In genomic region chr2:3131636-3132326, GRCh38 we compare ENCODE assay signal across 24 cellular contexts.
DNase-seq lines count a peak whose midpoint lies in the region; ATAC-seq lines count a peak whose summit lies in the region.
"Had no signal": no experiment of that assay in that cellular context is flagged by ENCODE, and none has a peak within 500 bp of the region (broad histone marks: within the 10 kb centered on the region; RNA-seq: fewer than 3 reads in every experiment).

No MANE protein-coding gene starts in this region.

- ATAC-seq in GM21367 (IDR thresholded peaks at IDR 0.05; ENCODE audit: unreplicated experiment): no peak

- H3K36me3 ChIP-seq in H7 (replicated peaks; ENCODE audit: control insufficient read depth, insufficient read depth, low read length): no peaks in the 10 kb centered on the region
- H3K36me3 ChIP-seq: prostate gland, SJSA1, upper lobe of left lung had no signal

- DNase-seq in H7 (peak; percentile 39), caudate nucleus (lab: John Stamatoyannopoulos, UW) (no peak), middle frontal gyrus (ENCODE audit: extremely low spot score, low spot score) (peak; percentile 44), superior temporal gyrus (ENCODE audit: extremely low spot score) (peak; percentile 55), NCI-H2196 treated with DMSO at 0.1 percent for 48 hours (lab: John Stamatoyannopoulos, UW; ENCODE audit: unreplicated experiment) (no peak), mucosa of gallbladder (ENCODE audit: low spot score) (no peak), NCI-H1436 treated with DMSO at 0.1 percent for 48 hours (lab: John Stamatoyannopoulos, UW) (no peak)
- DNase-seq: activated CD4-positive, alpha-beta T cell treated with anti-CD3 and anti-CD28 coated beads, Interleukin-2, amount 10 ng/mL, durations not matched to agents 7 days and 5 days; activated effector memory CD4-positive, alpha-beta T cell treated with Interleukin-2 at 50 U/mL for 16 hours; activated T-cell treated with anti-CD3 and anti-CD28 coated beads, Interleukin-2, amount 50 U/mL, for 1 hour; effector memory CD4-positive, alpha-beta T cell; glutamatergic neuron; GOT3; Karpas-422; mammary epithelial cell; NCI-H1417 treated with DMSO at 0.1 percent for 48 hours; NCI-H345; stimulated activated CD4-positive, alpha-beta T cell treated with anti-CD3 and anti-CD28 coated beads, Interleukin-4, amount 100 ng/mL, for 4 hours had no signal

- H3K4me3 ChIP-seq in H7 (ENCODE audit: insufficient read depth, low read depth, low read length): no peak overlapping the region
- H3K4me3 ChIP-seq: coronary artery, prostate gland, SJSA1, upper lobe of left lung had no signal

- peak overlapping the region; percentile 85 for H3K27ac ChIP-seq in caudate nucleus (ENCODE audit: low read depth, low read length)
- H3K27ac ChIP-seq: coronary artery, HL-60, prostate gland, SJSA1, upper lobe of left lung had no signal

- H3K27me3 ChIP-seq in H7 (ENCODE audit: control insufficient read depth, insufficient read depth, low read length): no peaks in the 10 kb centered on the region
- H3K27me3 ChIP-seq: SJSA1, upper lobe of left lung had no signal

Comparison
In these comparisons a context has a peak if more than half of its experiments do, and no peak if none do; other contexts are left out.
1. DNase-seq: peak in H7 (single experiment), middle frontal gyrus (single experiment) and superior temporal gyrus (single experiment); none in caudate nucleus (0 of 61), NCI-H2196 treated with DMSO at 0.1 percent for 48 hours (single experiment), mucosa of gallbladder (single experiment) and NCI-H1436 treated with DMSO at 0.1 percent for 48 hours (single experiment).